In the genomic region with DNA sequence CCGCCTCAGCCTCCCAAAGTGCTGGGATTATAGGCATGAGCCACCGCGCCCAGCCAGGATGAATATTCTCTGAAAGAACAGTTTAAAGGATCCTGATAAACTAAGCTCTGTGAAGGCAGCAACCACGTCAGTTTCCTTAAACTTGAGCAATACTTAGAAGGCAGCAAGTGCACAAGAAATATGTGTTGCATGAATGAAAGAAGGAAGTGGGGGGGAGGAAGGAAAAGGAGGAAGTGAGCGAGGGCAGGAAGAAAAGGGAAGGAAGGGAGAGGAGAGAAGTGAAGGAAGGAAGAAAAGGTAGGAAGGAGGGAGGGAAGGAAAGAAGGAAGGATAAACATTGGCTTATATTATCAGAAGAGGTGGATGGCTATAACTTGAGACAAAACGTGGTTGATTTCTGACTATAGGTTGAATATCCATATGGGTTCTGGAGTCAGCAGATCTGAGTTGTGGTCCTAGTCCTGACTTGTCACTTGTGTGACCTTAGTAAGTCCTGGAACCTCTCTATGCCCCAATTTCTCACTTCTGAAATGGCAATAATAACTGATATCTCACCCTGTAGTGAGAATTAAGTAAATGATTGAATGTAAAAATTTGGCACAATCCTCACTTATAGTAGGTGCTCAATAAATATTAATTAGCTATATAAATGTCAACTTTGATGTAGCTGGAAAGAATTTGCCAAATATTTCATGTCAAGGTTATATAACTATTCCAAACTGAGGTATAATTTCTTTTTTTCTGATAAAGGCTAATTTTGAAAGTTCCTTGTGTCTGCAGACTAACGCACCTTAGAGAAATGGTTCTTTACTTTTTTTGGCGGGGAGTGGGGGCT, we compare ENCODE assay signal across 14 cellular contexts. TPM values are rescaled to one million over a fixed set of nuclear protein-coding genes. Genes with fewer than 3 reads are reported as not detected.
DNase-seq lines count a peak whose midpoint lies in the region; ATAC-seq and TF ChIP-seq lines count a peak whose summit lies in the region.
"Had no signal": no experiment of that assay in that cellular context is flagged by ENCODE, and none has a peak within 500 bp of the region (broad histone marks: within the 10 kb centered on the region; RNA-seq: fewer than 3 reads in every experiment).

No MANE protein-coding gene starts in this region.

- peaks cover 12% of the 10 kb centered on the region for H3K27me3 ChIP-seq in left ventricle myocardium inferior (ENCODE audit: low read depth)
- H3K27me3 ChIP-seq in right atrium auricular region = no peaks in the 10 kb centered on the region
- no peaks in the 10 kb centered on the region for H3K27me3 ChIP-seq in gastroesophageal sphincter
- no peaks in the 10 kb centered on the region for H3K27me3 ChIP-seq in dorsolateral prefrontal cortex
- H3K27me3 ChIP-seq: vagina had no signal

- intact Hi-C loops in left ventricle myocardium inferior (cut with micrococcal nuclease) = no loop called here
- intact Hi-C loops in dorsolateral prefrontal cortex (cut with DNase I) = loop anchor here in 1 of 2 donors (5.0 kb wide), 1 partner anchor 33 kb away; no protein-coding TSS in a partner anchor

- no peak for TF ChIP-seq POLR2A in gastroesophageal sphincter (IDR thresholded peaks at IDR 0.05)

- CTCF ChIA-PET in RWPE1 (lab: Yijun Ruan, JAX) = interaction anchor here (0.8 kb wide), 1 partner anchor 25 kb away, joined by 5 read pairs; no protein-coding TSS in a partner anchor

- DNase-seq in left ventricle myocardium inferior = no peak
- DNase-seq in right atrium auricular region (ENCODE audit: low spot score) = no peak
- DNase-seq in RWPE1 (ENCODE audit: low spot score) = no peak
- no peak for DNase-seq in dorsolateral prefrontal cortex
- no peak for DNase-seq in EL
- no peak for DNase-seq in activated CD4-positive, CD25-positive, alpha-beta regulatory T cell treated with anti-CD3 and anti-CD28 coated beads, Interleukin-2, amount 50 U/mL, for 72 hours
- DNase-seq in NCI-H1092 treated with DMSO at 0.1 percent for 48 hours (lab: John Stamatoyannopoulos, UW) = no peak
- DNase-seq: aorta; DMS79; effector memory CD4-positive, alpha-beta T cell; NCI-H2171 treated with DMSO at 0.1 percent for 48 hours; stimulated activated CD8-positive, alpha-beta memory T cell treated with anti-CD3 and anti-CD28 coated beads, Interleukin-4, amount 100 ng/mL, for 48 hours had no signal

- TF ChIP-seq CTCF in left ventricle myocardium inferior (IDR thresholded peaks at IDR 0.05; ENCODE audit: borderline replicate concordance) (no peak), right atrium auricular region (IDR thresholded peaks at IDR 0.05) (no peak), RWPE1 (conservative IDR thresholded peaks at IDR 0.05; ENCODE audit: low read depth) (no peak), gastroesophageal sphincter (IDR thresholded peaks at IDR 0.05) (no peak), dorsolateral prefrontal cortex (IDR thresholded peaks at IDR 0.05 in 54 of 56, conservative IDR thresholded peaks at IDR 0.05 in 2 of 56; ENCODE audit: low read depth in 1 of 56, partially characterized antibody in 56 of 56) (no peak)

- POLR2A ChIA-PET in RWPE1 (lab: Yijun Ruan, JAX; ENCODE audit: low non-redundant PET) = interaction anchor here (0.8 to 1.2 kb wide), 2 partner anchors 12 to 39 kb away, joined by 3 read pairs; partner anchors contain the start of gene SEMA4B

- ATAC-seq in gastroesophageal sphincter = no peak

- peak overlapping the region; percentile 23 for H3K27ac ChIP-seq in left ventricle myocardium inferior (replicated peaks)
- H3K27ac ChIP-seq in right atrium auricular region = peak overlapping the region in 1 of 2 donors; percentile 1
- H3K27ac ChIP-seq in RWPE1 = peak overlapping the region; percentile 98
- H3K27ac ChIP-seq in gastroesophageal sphincter = peak overlapping the region in 3 of 4 donors; percentile 86 to 97 (median 94)
- H3K27ac ChIP-seq in dorsolateral prefrontal cortex = peak overlapping the region in 12 of 59 donors; percentile 5 to 97 (median 72)

- 62 to 72% methylated on average over 5 to 6 of the region's 8 CpGs for WGBS in gastroesophageal sphincter (ENCODE audit: low coverage in 1 of 2), 2 donors

- H3K4me1 ChIP-seq in left ventricle myocardium inferior = peaks cover 85% of the 10 kb centered on the region
- peaks cover 0 to 46% of the 10 kb centered on the region in 2 donors for H3K4me1 ChIP-seq in right atrium auricular region
- H3K4me1 ChIP-seq in gastroesophageal sphincter = peaks cover 5 to 97% (median 45%) of the 10 kb centered on the region in 3 donors

- H3K4me3 ChIP-seq in left ventricle myocardium inferior (no peak overlapping the region), right atrium auricular region (no peak overlapping the region), gastroesophageal sphincter (no peak overlapping the region), dorsolateral prefrontal cortex (no peak overlapping the region)
- H3K4me3 ChIP-seq: vagina had no signal

- H3K9me3 ChIP-seq in left ventricle myocardium inferior (replicated peaks) = no peaks in the 10 kb centered on the region
- H3K9me3 ChIP-seq in right atrium auricular region = no peaks in the 10 kb centered on the region
- no peaks in the 10 kb centered on the region for H3K9me3 ChIP-seq in gastroesophageal sphincter
- H3K9me3 ChIP-seq: vagina had no signal

- H3K36me3 ChIP-seq in left ventricle myocardium inferior = no peaks in the 10 kb centered on the region
- H3K36me3 ChIP-seq in right atrium auricular region = no peaks in the 10 kb centered on the region
- H3K36me3 ChIP-seq in gastroesophageal sphincter = no peaks in the 10 kb centered on the region
- H3K36me3 ChIP-seq: vagina had no signal

- no peak for TF ChIP-seq EP300 in gastroesophageal sphincter (IDR thresholded peaks at IDR 0.05)

RNA-seq across cellular contexts. Expression of gene SEMA4B, which starts 12.0 kb away (rescaled TPM):
- total RNA-seq in left ventricle myocardium inferior (22.7 TPM), right atrium auricular region (10 to 100 TPM; 22.1 to 31.6 TPM), gastroesophageal sphincter (10 to 100 TPM; 18.7 to 44.9 (median 41.9) TPM), dorsolateral prefrontal cortex (100 to 1,000 TPM in 10 of 120 experiments, 10 to 100 TPM in 110; 21.9 to 147 (median 66.9) TPM)

RNA-seq across cellular contexts. Expression of gene CIB1, which starts 44.6 kb away (rescaled TPM):
- total RNA-seq in left ventricle myocardium inferior = 69.6 TPM
- total RNA-seq in right atrium auricular region = 10 to 100 TPM; 24.9 to 31.1 TPM
- total RNA-seq in gastroesophageal sphincter = 10 to 100 TPM; 22.8 to 35.6 (median 25.5) TPM
- total RNA-seq in dorsolateral prefrontal cortex = 10 to 100 TPM; 22.2 to 60.6 (median 33.3) TPM

RNA-seq across cellular contexts. Expression of gene GDPGP1, which starts 44.9 kb away (rescaled TPM):
- total RNA-seq in left ventricle myocardium inferior = 15.5 TPM
- total RNA-seq in right atrium auricular region = 10 to 100 TPM in 1 of 2 donors, 1 to 10 TPM in 1; 8.6 to 16.1 TPM
- 1 to 10 TPM; 2.0 to 8.9 (median 7.5) TPM for total RNA-seq in gastroesophageal sphincter
- 10 to 100 TPM in 109 of 120 experiments, 1 to 10 TPM in 11; 7.3 to 21.9 (median 14.1) TPM for total RNA-seq in dorsolateral prefrontal cortex
